8 cellular contexts compared by ENCODE assay signal in genomic region chr1:153565529-153566374, GRCh38. TPM values are rescaled to one million over a fixed set of nuclear protein-coding genes. Genes with fewer than 3 reads are reported as not detected.
DNase-seq lines count a peak whose midpoint lies in the region; ATAC-seq and TF ChIP-seq lines count a peak whose summit lies in the region.

Gene S100A2, minus strand, starts transcription at chr1:153565844. Its CDS starts 1,967 bp downstream, at chr1:153563877.

- no peaks in the 10 kb centered on the region for H3K36me3 Mint-ChIP-seq in CD4-positive, CD25-positive, alpha-beta regulatory T cell
- no peaks in the 10 kb centered on the region for H3K36me3 Mint-ChIP-seq in glutamatergic neuron (ENCODE audit: unreplicated experiment)

- H3K4me1 ChIP-seq in CD4-positive, CD25-positive, alpha-beta regulatory T cell (ENCODE audit: control insufficient read depth, insufficient read depth, low read length, poor library complexity, severe bottlenecking) = peaks cover 36% of the 10 kb centered on the region
- peaks cover 32% of the 10 kb centered on the region for H3K4me1 ChIP-seq in psoas muscle

- intact Hi-C loops in psoas muscle (cut with DNase I) = loop anchor here (2.0 to 5.0 kb wide), 2 partner anchors 55 to 213 kb away; no protein-coding TSS in a partner anchor

- no peak within 1 kb of the TSS for H3K4me3 ChIP-seq in CD4-positive, CD25-positive, alpha-beta regulatory T cell (ENCODE audit: low read depth, low read length)
- no peak within 1 kb of the TSS for H3K4me3 ChIP-seq in H7 (ENCODE audit: insufficient read depth, low read depth, low read length)
- H3K4me3 ChIP-seq in psoas muscle = no peak within 1 kb of the TSS

- TF ChIP-seq CTCF in glutamatergic neuron (IDR thresholded peaks at IDR 0.05; ENCODE audit: partially characterized antibody, unreplicated experiment) = no peak
- no peak for TF ChIP-seq CTCF in psoas muscle (IDR thresholded peaks at IDR 0.05)

- H3K27me3 Mint-ChIP-seq in CD4-positive, CD25-positive, alpha-beta regulatory T cell = peaks cover 5% of the 10 kb centered on the region
- H3K27me3 Mint-ChIP-seq in glutamatergic neuron (ENCODE audit: unreplicated experiment) = peaks cover 11% of the 10 kb centered on the region

- ATAC-seq in CD4-positive, CD25-positive, alpha-beta regulatory T cell (ENCODE audit: low read depth in 2 of 2) = peak; percentile 38 to 54
- ATAC-seq in psoas muscle (peak; percentile 57 to 73 (median 68)), GM21526 (IDR thresholded peaks at IDR 0.05; ENCODE audit: low FRiP score, unreplicated experiment) (no peak)

- H3K9me3 ChIP-seq in CD4-positive, CD25-positive, alpha-beta regulatory T cell (ENCODE audit: control insufficient read depth in 2 of 2, low read length in 2 of 2) = no peaks in the 10 kb centered on the region
- H3K9me3 ChIP-seq in psoas muscle = no peaks in the 10 kb centered on the region

- no peaks in the 10 kb centered on the region for H3K27me3 ChIP-seq in CD4-positive, CD25-positive, alpha-beta regulatory T cell (ENCODE audit: control insufficient read depth, insufficient read depth, low read length)
- H3K27me3 ChIP-seq in H7 (ENCODE audit: control insufficient read depth, insufficient read depth, low read length) = no peaks in the 10 kb centered on the region; the same call in 1 of the 2 replicates
- no peaks in the 10 kb centered on the region for H3K27me3 ChIP-seq in psoas muscle (ENCODE audit: insufficient read depth in 3 of 3, low read length in 2 of 3)

- H3K9me3 Mint-ChIP-seq in CD4-positive, CD25-positive, alpha-beta regulatory T cell = no peaks in the 10 kb centered on the region
- H3K9me3 Mint-ChIP-seq in glutamatergic neuron (ENCODE audit: unreplicated experiment) = peaks cover 8% of the 10 kb centered on the region

- H3K27ac Mint-ChIP-seq in CD4-positive, CD25-positive, alpha-beta regulatory T cell = peak within 1 kb of the TSS; percentile 89 to 98 (median 95)
- H3K27ac Mint-ChIP-seq in glutamatergic neuron (ENCODE audit: unreplicated experiment) = peak within 1 kb of the TSS; percentile 87

- peak in 1 of 3 donors; percentile 58 for DNase-seq in CD4-positive, CD25-positive, alpha-beta regulatory T cell
- DNase-seq in H7 = peak; percentile 53
- DNase-seq in NOMO-1 treated with DMSO at 0.1 percent for 48 hours (lab: John Stamatoyannopoulos, UW; ENCODE audit: unreplicated experiment) = peak; percentile 48
- DNase-seq in activated effector memory CD4-positive, alpha-beta T cell treated with anti-CD3 and anti-CD28 coated beads, Interleukin-2, amount 50 U/mL, for 16 hours = peak; percentile 82
- no peak for DNase-seq in glutamatergic neuron
- DNase-seq in psoas muscle = peak; percentile 72 to 75
- no peak for DNase-seq in HuH-7 (ENCODE audit: low spot score)

- peak within 1 kb of the TSS; percentile 60 for H3K27ac ChIP-seq in CD4-positive, CD25-positive, alpha-beta regulatory T cell (ENCODE audit: insufficient read depth, low read length, poor library complexity, severe bottlenecking)
- peak within 1 kb of the TSS; percentile 88 for H3K27ac ChIP-seq in psoas muscle

- peak within 1 kb of the TSS in 3 of 4 donors; percentile 41 to 66 (median 49) for H3K4me3 Mint-ChIP-seq in CD4-positive, CD25-positive, alpha-beta regulatory T cell
- no peak within 1 kb of the TSS for H3K4me3 Mint-ChIP-seq in glutamatergic neuron (ENCODE audit: unreplicated experiment)

- 49 to 71% (median 53%) methylated on average over 8 of the region's 8 CpGs for WGBS in psoas muscle, 3 donors

- H3K36me3 ChIP-seq in CD4-positive, CD25-positive, alpha-beta regulatory T cell (ENCODE audit: control insufficient read depth, insufficient read depth, low read length) = no peaks in the 10 kb centered on the region
- H3K36me3 ChIP-seq in H7 (replicated peaks; ENCODE audit: control insufficient read depth, insufficient read depth, low read length) (no peaks in the 10 kb centered on the region), psoas muscle (ENCODE audit: insufficient read depth in 1 of 2, low read depth in 1 of 2) (no peaks in the 10 kb centered on the region)

- H3K4me1 Mint-ChIP-seq in CD4-positive, CD25-positive, alpha-beta regulatory T cell = peaks cover 0 to 40% (median 29%) of the 10 kb centered on the region in 4 donors
- peaks cover 30% of the 10 kb centered on the region for H3K4me1 Mint-ChIP-seq in glutamatergic neuron (ENCODE audit: low read depth, unreplicated experiment)

RNA-seq across cellular contexts. Expression of gene S100A2, which starts in this region (rescaled TPM):
- total RNA-seq in CD4-positive, CD25-positive, alpha-beta regulatory T cell = not detected
- polyA plus RNA-seq in CD4-positive, CD25-positive, alpha-beta regulatory T cell = not detected
- total RNA-seq in H7 (2014; rRNA removed; shearing (Covaris generic)) = 0.94 TPM in 1 of 2 replicates, not detected in the other
- total RNA-seq in glutamatergic neuron (ENCODE audit: unreplicated experiment) (1.1 TPM), psoas muscle (1 to 10 TPM in 3 of 4 donors, under 1 TPM in 1; 0.86 to 10.0 (median 1.1) TPM)
- polyA plus RNA-seq in psoas muscle = 10 to 100 TPM in 1 of 3 donors, 1 to 10 TPM in 2; 1.1 to 15.4 (median 2.1) TPM

Comparison
In these comparisons a context has a peak if more than half of its experiments do, and no peak if none do; other contexts are left out.
1. Peak in ATAC-seq and H3K27ac ChIP-seq in CD4-positive, CD25-positive, alpha-beta regulatory T cell; RNA of the gene not detected or under 1 TPM.
2. Peak in DNase-seq in H7; RNA of the gene not detected or under 1 TPM.
3. DNase-seq: peak in NOMO-1 treated with DMSO at 0.1 percent for 48 hours (single experiment), activated effector memory CD4-positive, alpha-beta T cell treated with anti-CD3 and anti-CD28 coated beads, Interleukin-2, amount 50 U/mL, for 16 hours (single experiment) and psoas muscle (2 of 2); none in glutamatergic neuron (single experiment) and HuH-7 (single experiment).